In genomic region chr7:39624935-39625694, GRCh38 we compare ENCODE assay signal across 8 cellular contexts. TPM values are rescaled to one million over a fixed set of nuclear protein-coding genes. Genes with fewer than 3 reads are reported as not detected.
DNase-seq lines count a peak whose midpoint lies in the region; ATAC-seq, FAIRE-seq and TF ChIP-seq lines count a peak whose summit lies in the region.

No MANE protein-coding gene starts in this region.

- BruUV-seq in OCI-LY7 (replicated peaks; lab: Mats Ljungman, UMichigan): no TSS peak

- H3K36me3 ChIP-seq in OCI-LY7 (ENCODE audit: insufficient read depth, low read length) (peaks cover 8% of the 10 kb centered on the region), neural progenitor cell (no peaks in the 10 kb centered on the region)

- H3K4me3 ChIP-seq in OCI-LY7 (ENCODE audit: low read depth, low read length, poor library complexity, severe bottlenecking) (peak overlapping the region; percentile 86), neural progenitor cell (peak overlapping the region; percentile 86)

- intact Hi-C loops in OCI-LY7 (cut with micrococcal nuclease; ENCODE audit: unreplicated experiment): loop anchor here (5.0 kb wide), 2 partner anchors 122 to 507 kb away; partner anchors contain the start of gene MPLKIP

- H3K9me3 ChIP-seq in OCI-LY7 (ENCODE audit: low read length): no peaks in the 10 kb centered on the region
- no peaks in the 10 kb centered on the region for H3K9me3 ChIP-seq in neural progenitor cell (ENCODE audit: low read depth)

- peaks cover 27% of the 10 kb centered on the region for H3K4me1 ChIP-seq in OCI-LY7 (ENCODE audit: insufficient read depth, low read length, poor library complexity, severe bottlenecking)
- H3K4me1 ChIP-seq in neural progenitor cell: peaks cover 37% of the 10 kb centered on the region

- no peak overlapping the region for H3K27ac ChIP-seq in OCI-LY7 (ENCODE audit: low read depth, low read length, poor library complexity, severe bottlenecking)
- no peak overlapping the region for H3K27ac ChIP-seq in neural progenitor cell

- TF ChIP-seq POLR2A in GM12892 (IDR thresholded peaks at IDR 0.05; ENCODE audit: low read depth, low read length): no peak

- H4K20me1 ChIP-seq in OCI-LY7 (ENCODE audit: insufficient read depth, low read length): peaks cover 18% of the 10 kb centered on the region
- peaks cover 29% of the 10 kb centered on the region for H4K20me1 ChIP-seq in neural progenitor cell (ENCODE audit: low read depth)

- H3K9ac ChIP-seq in neural progenitor cell: no peak overlapping the region

- H3K9me2 ChIP-seq in OCI-LY7 (ENCODE audit: insufficient read depth, low read length): no peaks in the 10 kb centered on the region

- DNase-seq in GM03348 (ENCODE audit: low spot score) (peak; percentile 43), OCI-LY7 (ENCODE audit: low spot score) (no peak), neural progenitor cell (ENCODE audit: low spot score) (no peak), NCI-H146 treated with DMSO at 0.1 percent for 48 hours (lab: John Stamatoyannopoulos, UW; ENCODE audit: unreplicated experiment) (no peak), GM12892 (ENCODE audit: insufficient read length) (no peak), NCI-H1694 (lab: John Stamatoyannopoulos, UW) (no peak)
- DNase-seq in effector memory CD8-positive, alpha-beta T cell: no peak

- POLR2A ChIA-PET in OCI-LY7 (lab: Charles Lee): interaction anchor here (0.6 to 1.3 kb wide), 6 partner anchors 27 to 322 kb away, joined by 3 to 6 read pairs (median 3); no protein-coding TSS in a partner anchor

- H3K79me2 ChIP-seq in OCI-LY7 (ENCODE audit: insufficient read depth, low read depth, low read length) (peaks cover 48% of the 10 kb centered on the region), neural progenitor cell (ENCODE audit: low read depth) (peaks cover 80% of the 10 kb centered on the region)

- peak overlapping the region; percentile 91 for H3K4me2 ChIP-seq in OCI-LY7 (ENCODE audit: low read length)
- peak overlapping the region; percentile 91 for H3K4me2 ChIP-seq in neural progenitor cell

- H3K27me3 ChIP-seq in neural progenitor cell: no peaks in the 10 kb centered on the region

- TF ChIP-seq CTCF in OCI-LY7 (conservative IDR thresholded peaks at IDR 0.05; ENCODE audit: low read length): no peak
- TF ChIP-seq CTCF in neural progenitor cell (IDR thresholded peaks at IDR 0.05): no peak

- H2AFZ ChIP-seq in OCI-LY7 (ENCODE audit: low read length) (no peak overlapping the region), neural progenitor cell (replicated peaks) (no peak overlapping the region)

- H3K4me3 Mint-ChIP-seq in effector memory CD8-positive, alpha-beta T cell: peak overlapping the region; percentile 90 to 94
- H3K4me3 Mint-ChIP-seq in neural progenitor cell: peak overlapping the region; percentile 98

- H3K9me3 Mint-ChIP-seq in effector memory CD8-positive, alpha-beta T cell: no peaks in the 10 kb centered on the region
- H3K9me3 Mint-ChIP-seq in neural progenitor cell: peaks cover 2% of the 10 kb centered on the region

- peaks cover 18% of the 10 kb centered on the region for H3F3A ChIP-seq in neural progenitor cell (ENCODE audit: low read depth)

- no peak for ATAC-seq in effector memory CD8-positive, alpha-beta T cell (replicated peaks)
- ATAC-seq in HG02970 (IDR thresholded peaks at IDR 0.05; ENCODE audit: low FRiP score, unreplicated experiment): no peak

- peak overlapping the region; percentile 92 to 94 for H3K27ac Mint-ChIP-seq in effector memory CD8-positive, alpha-beta T cell
- no peak overlapping the region for H3K27ac Mint-ChIP-seq in neural progenitor cell

- no peaks in the 10 kb centered on the region for H3K27me3 Mint-ChIP-seq in effector memory CD8-positive, alpha-beta T cell
- H3K27me3 Mint-ChIP-seq in neural progenitor cell (ENCODE audit: insufficient read depth, low read depth): peaks cover 2% of the 10 kb centered on the region

- H3K36me3 Mint-ChIP-seq in effector memory CD8-positive, alpha-beta T cell (ENCODE audit: insufficient read depth): peaks cover 7% of the 10 kb centered on the region
- H3K36me3 Mint-ChIP-seq in neural progenitor cell: peaks cover 5% of the 10 kb centered on the region

- peaks cover 23 to 47% of the 10 kb centered on the region in 2 donors for H3K4me1 Mint-ChIP-seq in effector memory CD8-positive, alpha-beta T cell (ENCODE audit: low read depth in 2 of 2)
- peaks cover 31% of the 10 kb centered on the region for H3K4me1 Mint-ChIP-seq in neural progenitor cell

- no peak for FAIRE-seq in GM12892 (lab: Jason Lieb, UNC)

- CTCF ChIA-PET in OCI-LY7 (lab: Charles Lee; ENCODE audit: unreplicated experiment): no interaction called here

RNA-seq across cellular contexts. Expression of gene RALA, which starts 1.7 kb away (rescaled TPM):
- 5.7 and 6.4 TPM in 2 replicates for total RNA-seq in OCI-LY7 (2014; rRNA removed; shearing (Covaris generic))
- 31.0 TPM in 2 replicates for total RNA-seq in OCI-LY7 (2022)
- total RNA-seq in neural progenitor cell (ENCODE audit: low replicate concordance): 34.2 and 59.5 TPM in 2 replicates
- polyA plus RNA-seq in GM12892 (2012; ENCODE audit: missing spikeins): 25.8 TPM

RNA-seq across cellular contexts. Expression of gene YAE1, which starts 58.9 kb away (rescaled TPM):
- 25.5 and 37.5 TPM in 2 replicates for total RNA-seq in OCI-LY7 (2014; rRNA removed; shearing (Covaris generic))
- total RNA-seq in OCI-LY7 (2022): 17.3 and 19.1 TPM in 2 replicates
- total RNA-seq in neural progenitor cell (ENCODE audit: low replicate concordance): 33.6 and 79.3 TPM in 2 replicates
- 18.9 TPM for polyA plus RNA-seq in GM12892 (2012; ENCODE audit: missing spikeins)
